9 cellular contexts compared by ENCODE assay signal in genomic region chr18:77086656-77087390, GRCh38. TPM values are rescaled to one million over a fixed set of nuclear protein-coding genes. Genes with fewer than 3 reads are reported as not detected.
DNase-seq lines count a peak whose midpoint lies in the region; ATAC-seq and TF ChIP-seq lines count a peak whose summit lies in the region.
"Had no signal": no experiment of that assay in that cellular context is flagged by ENCODE, and none has a peak within 500 bp of the region (broad histone marks: within the 10 kb centered on the region; RNA-seq: fewer than 3 reads in every experiment).

No MANE protein-coding gene starts in this region.

- H3K9me3 Mint-ChIP-seq in activated T-cell treated with anti-CD3 and anti-CD28 coated beads, Interleukin-2, amount 50 U/mL, for 24 hours: no peaks in the 10 kb centered on the region

- TF ChIP-seq CTCF in fibroblast of mammary gland (conservative IDR thresholded peaks at IDR 0.05; ENCODE audit: control insufficient read depth, insufficient read depth, low read depth, low read length) (no peak), transverse colon (IDR thresholded peaks at IDR 0.05) (no peak)

- H3K4me3 ChIP-seq in fibroblast of mammary gland (ENCODE audit: control insufficient read depth, low read depth, low read length) (peak overlapping the region; percentile 47), muscle layer of colon (ENCODE audit: low read depth in 1 of 2, low read length in 2 of 2) (peak overlapping the region; percentile 29 to 59), transverse colon (peak overlapping the region in 3 of 4 donors; percentile 21 to 39 (median 25))

- intact Hi-C loops in transverse colon (cut with DNase I; ENCODE audit: low total_unique reads): no loop called here

- in situ Hi-C loops in transverse colon (cut with MboI; ENCODE audit: low pct_ligation_motif_present in 1 of 4, low pct_unique_long_range_greater_than_20kb in 1 of 4, low sequenced_read_pairs in 3 of 4): no loop called here

- no peak for DNase-seq in activated T-cell treated with anti-CD3 and anti-CD28 coated beads, Interleukin-2, amount 50 U/mL, for 24 hours
- DNase-seq in activated T-cell treated with anti-CD3 and anti-CD28 coated beads for 4 hours (no peak), fibroblast of mammary gland (ENCODE audit: low read depth) (peak; percentile 68), transverse colon (peak; percentile 58), NCI-H748 treated with DMSO at 0.1 percent for 48 hours (lab: John Stamatoyannopoulos, UW) (no peak)
- no peak for DNase-seq in stimulated activated CD4-positive, alpha-beta T cell treated with anti-CD3 and anti-CD28 coated beads, Interleukin-1b, Interleukin-23, amount 100 ng/mL, for 48 hours
- DNase-seq: SIG-M5 had no signal

- H3K27me3 ChIP-seq in muscle layer of colon (ENCODE audit: control insufficient read depth in 1 of 2, insufficient read depth in 2 of 2, low read length in 2 of 2) (no peaks in the 10 kb centered on the region), transverse colon (no peaks in the 10 kb centered on the region)

- H3K9ac ChIP-seq in muscle layer of colon (ENCODE audit: low read length): peak overlapping the region; percentile 49

- no peak for TF ChIP-seq EP300 in transverse colon (IDR thresholded peaks at IDR 0.05; ENCODE audit: low read depth)

- H3K27ac ChIP-seq in muscle layer of colon (ENCODE audit: low read depth, low read length): peak overlapping the region; percentile 45
- peak overlapping the region; percentile 49 to 77 (median 72) for H3K27ac ChIP-seq in transverse colon

- H3K27ac Mint-ChIP-seq in activated T-cell treated with anti-CD3 and anti-CD28 coated beads, Interleukin-2, amount 50 U/mL, for 24 hours: peak overlapping the region; percentile 75

- H3K4me3 Mint-ChIP-seq in activated T-cell treated with anti-CD3 and anti-CD28 coated beads, Interleukin-2, amount 50 U/mL, for 24 hours: no peak overlapping the region

- H3K4me1 ChIP-seq in muscle layer of colon (ENCODE audit: insufficient read depth, low read length): peaks cover 39% of the 10 kb centered on the region
- H3K4me1 ChIP-seq in transverse colon: peaks cover 16 to 56% (median 40%) of the 10 kb centered on the region in 4 donors

- ATAC-seq in HG03442 (IDR thresholded peaks at IDR 0.05; ENCODE audit: unreplicated experiment): no peak

- peaks cover 79% of the 10 kb centered on the region for H3K4me1 Mint-ChIP-seq in activated T-cell treated with anti-CD3 and anti-CD28 coated beads, Interleukin-2, amount 50 U/mL, for 24 hours (ENCODE audit: low read depth)

- H3K9me3 ChIP-seq in muscle layer of colon (ENCODE audit: low read length) (no peaks in the 10 kb centered on the region), transverse colon (no peaks in the 10 kb centered on the region)

- H3K36me3 Mint-ChIP-seq in activated T-cell treated with anti-CD3 and anti-CD28 coated beads, Interleukin-2, amount 50 U/mL, for 24 hours (ENCODE audit: low read depth): peaks cover 48% of the 10 kb centered on the region

- no peak for TF ChIP-seq POLR2A in transverse colon (IDR thresholded peaks at IDR 0.05)

- WGBS in transverse colon (ENCODE audit: low coverage in 1 of 2), 2 donors: 26 to 34% methylated on average over 20 to 25 of the region's 25 CpGs

- H3K36me3 ChIP-seq in muscle layer of colon (ENCODE audit: insufficient read depth, low read length): no peaks in the 10 kb centered on the region
- no peaks in the 10 kb centered on the region for H3K36me3 ChIP-seq in transverse colon

- H3K27me3 Mint-ChIP-seq in activated T-cell treated with anti-CD3 and anti-CD28 coated beads, Interleukin-2, amount 50 U/mL, for 24 hours: no peaks in the 10 kb centered on the region

RNA-seq across cellular contexts. Expression of gene MBP, which starts 45.8 kb away (rescaled TPM):
- total RNA-seq in transverse colon: 10 to 100 TPM; 12.7 to 53.4 (median 41.0) TPM

Comparison
In these comparisons a context has a peak if more than half of its experiments do, and no peak if none do; other contexts are left out.
1. DNase-seq: peak in fibroblast of mammary gland (single experiment) and transverse colon (single experiment); none in activated T-cell treated with anti-CD3 and anti-CD28 coated beads, Interleukin-2, amount 50 U/mL, for 24 hours (single experiment), activated T-cell treated with anti-CD3 and anti-CD28 coated beads for 4 hours (single experiment), stimulated activated CD4-positive, alpha-beta T cell treated with anti-CD3 and anti-CD28 coated beads, Interleukin-1b, Interleukin-23, amount 100 ng/mL, for 48 hours (single experiment) and NCI-H748 treated with DMSO at 0.1 percent for 48 hours (single experiment).
2. Peak in every context shown above with its lines, with median percentiles within 50 percentile points of each other: H3K4me3 ChIP-seq.